2 cellular contexts compared by ENCODE assay signal in the genomic region with DNA sequence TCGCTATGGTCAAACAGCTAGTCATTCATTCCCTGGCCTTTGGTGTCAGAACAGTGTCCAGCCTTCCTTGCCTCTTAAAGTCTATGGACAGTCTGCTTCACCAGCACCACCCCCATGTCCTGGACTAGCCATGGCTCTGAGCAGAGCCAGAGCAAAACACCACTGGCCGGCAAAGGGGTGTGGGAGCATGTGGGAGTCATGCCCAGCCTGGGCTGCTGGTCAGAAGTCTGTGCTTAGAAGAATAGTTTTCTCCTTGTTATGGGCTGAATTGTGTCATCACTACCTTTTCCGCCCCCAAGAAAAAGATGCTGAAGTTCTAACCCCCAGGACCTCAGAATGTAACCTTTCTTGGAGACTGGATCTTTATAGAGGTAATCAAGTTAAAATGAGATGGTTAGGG.
TF ChIP-seq lines count a peak whose summit lies in the region.

No MANE protein-coding gene starts in this region.

TF ChIP-seq in SK-N-SH, 30 proteins besides CTCF, POLR2A, EP300 and RAD21 (continued from another document):
- TF ChIP-seq, protein P1, sequence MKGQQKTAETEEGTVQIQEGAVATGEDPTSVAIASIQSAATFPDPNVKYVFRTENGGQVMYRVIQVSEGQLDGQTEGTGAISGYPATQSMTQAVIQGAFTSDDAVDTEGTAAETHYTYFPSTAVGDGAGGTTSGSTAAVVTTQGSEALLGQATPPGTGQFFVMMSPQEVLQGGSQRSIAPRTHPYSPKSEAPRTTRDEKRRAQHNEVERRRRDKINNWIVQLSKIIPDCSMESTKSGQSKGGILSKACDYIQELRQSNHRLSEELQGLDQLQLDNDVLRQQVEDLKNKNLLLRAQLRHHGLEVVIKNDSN (IDR thresholded peaks at IDR 0.05; ENCODE audit: borderline replicate concordance, low read depth) = no peak
- TF ChIP-seq, protein P2, sequence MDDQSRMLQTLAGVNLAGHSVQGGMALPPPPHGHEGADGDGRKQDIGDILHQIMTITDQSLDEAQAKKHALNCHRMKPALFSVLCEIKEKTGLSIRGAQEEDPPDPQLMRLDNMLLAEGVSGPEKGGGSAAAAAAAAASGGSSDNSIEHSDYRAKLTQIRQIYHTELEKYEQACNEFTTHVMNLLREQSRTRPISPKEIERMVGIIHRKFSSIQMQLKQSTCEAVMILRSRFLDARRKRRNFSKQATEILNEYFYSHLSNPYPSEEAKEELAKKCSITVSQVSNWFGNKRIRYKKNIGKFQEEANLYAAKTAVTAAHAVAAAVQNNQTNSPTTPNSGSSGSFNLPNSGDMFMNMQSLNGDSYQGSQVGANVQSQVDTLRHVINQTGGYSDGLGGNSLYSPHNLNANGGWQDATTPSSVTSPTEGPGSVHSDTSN (IDR thresholded peaks at IDR 0.05) = no peak
- no peak for TF ChIP-seq MXI1 (IDR thresholded peaks at IDR 0.05; ENCODE audit: low read depth, low read length)
- TF ChIP-seq, protein P3, sequence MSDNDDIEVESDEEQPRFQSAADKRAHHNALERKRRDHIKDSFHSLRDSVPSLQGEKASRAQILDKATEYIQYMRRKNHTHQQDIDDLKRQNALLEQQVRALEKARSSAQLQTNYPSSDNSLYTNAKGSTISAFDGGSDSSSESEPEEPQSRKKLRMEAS (IDR thresholded peaks at IDR 0.05; ENCODE audit: low read depth) = no peak
- TF ChIP-seq, protein P4, sequence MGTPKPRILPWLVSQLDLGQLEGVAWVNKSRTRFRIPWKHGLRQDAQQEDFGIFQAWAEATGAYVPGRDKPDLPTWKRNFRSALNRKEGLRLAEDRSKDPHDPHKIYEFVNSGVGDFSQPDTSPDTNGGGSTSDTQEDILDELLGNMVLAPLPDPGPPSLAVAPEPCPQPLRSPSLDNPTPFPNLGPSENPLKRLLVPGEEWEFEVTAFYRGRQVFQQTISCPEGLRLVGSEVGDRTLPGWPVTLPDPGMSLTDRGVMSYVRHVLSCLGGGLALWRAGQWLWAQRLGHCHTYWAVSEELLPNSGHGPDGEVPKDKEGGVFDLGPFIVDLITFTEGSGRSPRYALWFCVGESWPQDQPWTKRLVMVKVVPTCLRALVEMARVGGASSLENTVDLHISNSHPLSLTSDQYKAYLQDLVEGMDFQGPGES (IDR thresholded peaks at IDR 0.05; ENCODE audit: low read depth, low read length) = no peak
- TF ChIP-seq EZH2phosphoT487 (IDR thresholded peaks at IDR 0.05; ENCODE audit: borderline replicate concordance, low read depth) = no peak
- no peak for TF ChIP-seq RFX5 (IDR thresholded peaks at IDR 0.05; ENCODE audit: low read length)
- no peak for TF ChIP-seq POLR2AphosphoS5 (IDR thresholded peaks at IDR 0.05; ENCODE audit: low read depth, low read length)
- TF ChIP-seq JUND (IDR thresholded peaks at IDR 0.05) = no peak
- no peak for TF ChIP-seq MEF2A (IDR thresholded peaks at IDR 0.05; ENCODE audit: borderline replicate concordance, low read depth)
- no peak for TF ChIP-seq TAF1 (IDR thresholded peaks at IDR 0.05; ENCODE audit: borderline replicate concordance, low read depth, low read length)
- TF ChIP-seq SMC3 (IDR thresholded peaks at IDR 0.05; ENCODE audit: low read depth, low read length) = no peak
- TF ChIP-seq SIN3A (IDR thresholded peaks at IDR 0.05; ENCODE audit: borderline replicate concordance, low read depth, low read length) = no peak
- TF ChIP-seq FOXJ3 (CRISPR knock-in tag; IDR thresholded peaks at IDR 0.05) = no peak

TF ChIP-seq in SK-N-SH treated with all-trans-retinoic acid at 6 μM for 48 hours, 23 proteins besides CTCF, POLR2A, EP300 and RAD21 (continued from another document):
- TF ChIP-seq, protein P5, sequence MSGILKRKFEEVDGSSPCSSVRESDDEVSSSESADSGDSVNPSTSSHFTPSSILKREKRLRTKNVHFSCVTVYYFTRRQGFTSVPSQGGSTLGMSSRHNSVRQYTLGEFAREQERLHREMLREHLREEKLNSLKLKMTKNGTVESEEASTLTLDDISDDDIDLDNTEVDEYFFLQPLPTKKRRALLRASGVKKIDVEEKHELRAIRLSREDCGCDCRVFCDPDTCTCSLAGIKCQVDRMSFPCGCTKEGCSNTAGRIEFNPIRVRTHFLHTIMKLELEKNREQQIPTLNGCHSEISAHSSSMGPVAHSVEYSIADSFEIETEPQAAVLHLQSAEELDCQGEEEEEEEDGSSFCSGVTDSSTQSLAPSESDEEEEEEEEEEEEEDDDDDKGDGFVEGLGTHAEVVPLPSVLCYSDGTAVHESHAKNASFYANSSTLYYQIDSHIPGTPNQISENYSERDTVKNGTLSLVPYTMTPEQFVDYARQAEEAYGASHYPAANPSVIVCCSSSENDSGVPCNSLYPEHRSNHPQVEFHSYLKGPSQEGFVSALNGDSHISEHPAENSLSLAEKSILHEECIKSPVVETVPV (CRISPR knock-in tag; IDR thresholded peaks at IDR 0.05) = no peak
- TF ChIP-seq ZNF70 (CRISPR knock-in tag; IDR thresholded peaks at IDR 0.05) (no peak), RARB (CRISPR knock-in tag; IDR thresholded peaks at IDR 0.05) (no peak), ESRRG (CRISPR knock-in tag; IDR thresholded peaks at IDR 0.05) (no peak), PPARA (CRISPR knock-in tag; IDR thresholded peaks at IDR 0.05; ENCODE audit: borderline replicate concordance) (no peak), ZFP30 (CRISPR knock-in tag; IDR thresholded peaks at IDR 0.05) (no peak), SNAI2 (CRISPR knock-in tag; IDR thresholded peaks at IDR 0.05) (no peak), TOX (CRISPR knock-in tag; IDR thresholded peaks at IDR 0.05; ENCODE audit: borderline replicate concordance) (no peak), ISL1 (CRISPR knock-in tag; IDR thresholded peaks at IDR 0.05) (no peak), TCF4 (CRISPR knock-in tag; IDR thresholded peaks at IDR 0.05; ENCODE audit: borderline replicate concordance) (no peak), ARNTL (CRISPR knock-in tag; IDR thresholded peaks at IDR 0.05; ENCODE audit: borderline replicate concordance, low read depth) (no peak), ZFP3 (CRISPR knock-in tag; IDR thresholded peaks at IDR 0.05) (no peak), OSR1 (CRISPR knock-in tag; IDR thresholded peaks at IDR 0.05) (no peak), ZNF8 (CRISPR knock-in tag; IDR thresholded peaks at IDR 0.05) (no peak)
- TF ChIP-seq, protein P6, sequence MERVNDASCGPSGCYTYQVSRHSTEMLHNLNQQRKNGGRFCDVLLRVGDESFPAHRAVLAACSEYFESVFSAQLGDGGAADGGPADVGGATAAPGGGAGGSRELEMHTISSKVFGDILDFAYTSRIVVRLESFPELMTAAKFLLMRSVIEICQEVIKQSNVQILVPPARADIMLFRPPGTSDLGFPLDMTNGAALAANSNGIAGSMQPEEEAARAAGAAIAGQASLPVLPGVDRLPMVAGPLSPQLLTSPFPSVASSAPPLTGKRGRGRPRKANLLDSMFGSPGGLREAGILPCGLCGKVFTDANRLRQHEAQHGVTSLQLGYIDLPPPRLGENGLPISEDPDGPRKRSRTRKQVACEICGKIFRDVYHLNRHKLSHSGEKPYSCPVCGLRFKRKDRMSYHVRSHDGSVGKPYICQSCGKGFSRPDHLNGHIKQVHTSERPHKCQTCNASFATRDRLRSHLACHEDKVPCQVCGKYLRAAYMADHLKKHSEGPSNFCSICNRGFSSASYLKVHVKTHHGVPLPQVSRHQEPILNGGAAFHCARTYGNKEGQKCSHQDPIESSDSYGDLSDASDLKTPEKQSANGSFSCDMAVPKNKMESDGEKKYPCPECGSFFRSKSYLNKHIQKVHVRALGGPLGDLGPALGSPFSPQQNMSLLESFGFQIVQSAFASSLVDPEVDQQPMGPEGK (CRISPR knock-in tag; IDR thresholded peaks at IDR 0.05; ENCODE audit: borderline replicate concordance) = no peak
- TF ChIP-seq, protein P7, sequence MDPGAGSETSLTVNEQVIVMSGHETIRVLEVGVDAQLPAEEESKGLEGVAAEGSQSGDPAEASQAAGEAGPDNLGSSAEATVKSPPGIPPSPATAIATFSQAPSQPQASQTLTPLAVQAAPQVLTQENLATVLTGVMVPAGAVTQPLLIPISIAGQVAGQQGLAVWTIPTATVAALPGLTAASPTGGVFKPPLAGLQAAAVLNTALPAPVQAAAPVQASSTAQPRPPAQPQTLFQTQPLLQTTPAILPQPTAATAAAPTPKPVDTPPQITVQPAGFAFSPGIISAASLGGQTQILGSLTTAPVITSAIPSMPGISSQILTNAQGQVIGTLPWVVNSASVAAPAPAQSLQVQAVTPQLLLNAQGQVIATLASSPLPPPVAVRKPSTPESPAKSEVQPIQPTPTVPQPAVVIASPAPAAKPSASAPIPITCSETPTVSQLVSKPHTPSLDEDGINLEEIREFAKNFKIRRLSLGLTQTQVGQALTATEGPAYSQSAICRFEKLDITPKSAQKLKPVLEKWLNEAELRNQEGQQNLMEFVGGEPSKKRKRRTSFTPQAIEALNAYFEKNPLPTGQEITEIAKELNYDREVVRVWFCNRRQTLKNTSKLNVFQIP (CRISPR knock-in tag; IDR thresholded peaks at IDR 0.05; ENCODE audit: borderline replicate concordance, low read depth) = no peak
TF ChIP-seq in SK-N-SH treated with all-trans-retinoic acid at 6 μM for 48 hours: peak in this region for 0.
